In the genomic region with DNA sequence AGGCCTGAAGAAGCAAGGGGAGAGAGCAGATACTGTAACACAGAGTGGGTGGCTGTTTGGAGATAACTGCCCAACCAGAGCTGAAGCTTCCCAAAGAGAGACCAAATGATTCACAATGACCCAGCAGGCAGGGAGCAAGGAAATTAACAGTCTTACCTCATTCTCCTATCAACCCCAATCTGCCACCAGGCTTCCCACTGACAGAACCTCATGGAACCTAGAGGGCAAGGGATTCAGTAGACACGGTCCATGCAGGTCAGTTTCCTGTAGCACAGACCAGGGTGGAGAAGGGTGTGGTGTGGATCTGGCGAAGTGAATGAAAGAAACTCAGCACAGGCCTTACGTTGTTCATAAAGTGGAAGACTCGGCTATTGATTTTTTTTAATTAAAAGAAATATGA, we compare ENCODE assay signal across 17 cellular contexts.
DNase-seq lines count a peak whose midpoint lies in the region; ATAC-seq, FAIRE-seq and TF ChIP-seq lines count a peak whose summit lies in the region.
"Had no signal": no experiment of that assay in that cellular context is flagged by ENCODE, and none has a peak within 500 bp of the region (broad histone marks: within the 10 kb centered on the region; RNA-seq: fewer than 3 reads in every experiment).

No MANE protein-coding gene starts in this region.

- no peak overlapping the region for H3K4me3 Mint-ChIP-seq in CD8-positive, alpha-beta T cell

- H2BK12ac ChIP-seq in H1 (ENCODE audit: low read depth, low read length) = no peak overlapping the region

- H3K4me2 ChIP-seq in H1 (ENCODE audit: insufficient read depth in 1 of 2, low read depth in 2 of 2, low read length in 2 of 2) = no peak overlapping the region
- peak overlapping the region; percentile 72 for H3K4me2 ChIP-seq in HepG2 (ENCODE audit: low read depth, low read length)
- H3K4me2 ChIP-seq: PC-9 had no signal

- no peaks in the 10 kb centered on the region for H3K27me3 ChIP-seq in H1 (replicated peaks in 1 of 4; ENCODE audit: control insufficient read depth in 3 of 4, extremely low read depth in 1 of 4, insufficient read depth in 3 of 4, low read length in 3 of 4)
- no peaks in the 10 kb centered on the region for H3K27me3 ChIP-seq in HepG2 (ENCODE audit: control insufficient read depth in 1 of 2, insufficient read depth in 2 of 2, low read length in 2 of 2)
- no peaks in the 10 kb centered on the region for H3K27me3 ChIP-seq in SJCRH30
- H3K27me3 ChIP-seq in CD8-positive, alpha-beta T cell (ENCODE audit: insufficient read depth, low read length) = no peaks in the 10 kb centered on the region

- intact Hi-C loops in HepG2 (cut with micrococcal nuclease; ENCODE audit: unreplicated experiment) = no loop called here
- intact Hi-C loops in CD8-positive, alpha-beta T cell (cut with DNase I, micrococcal nuclease) = no loop called here

- H3K23ac ChIP-seq in H1 (ENCODE audit: insufficient read length) = no peak overlapping the region

- peak overlapping the region; percentile 92 for H2BK120ac ChIP-seq in H1 (replicated peaks; ENCODE audit: low read depth, low read length)

- no peak overlapping the region for H4K8ac ChIP-seq in H1 (ENCODE audit: extremely low read depth, insufficient read depth, low read length)

- no peak overlapping the region for H3K56ac ChIP-seq in H1 (replicated peaks; ENCODE audit: insufficient read length, low read depth, low read length)

- TF ChIP-seq EP300 in H1 (IDR thresholded peaks at IDR 0.05; ENCODE audit: borderline replicate concordance in 1 of 2, low read depth in 2 of 2, low read length in 2 of 2) (no peak), HepG2 (IDR thresholded peaks at IDR 0.05; ENCODE audit: low read depth in 2 of 2, low read length in 2 of 2) (no peak), HepG2 (CRISPR knock-in tag; IDR thresholded peaks at IDR 0.05; ENCODE audit: borderline replicate concordance) (no peak)

- no peak overlapping the region for H3K9ac ChIP-seq in H1 (replicated peaks in 1 of 4; ENCODE audit: extremely low read depth in 1 of 4, low read depth in 3 of 4, low read length in 3 of 4)
- H3K9ac ChIP-seq in HepG2 (ENCODE audit: insufficient read depth, low read depth, low read length) = peak overlapping the region; percentile 69

- H3K79me1 ChIP-seq in H1 (ENCODE audit: low read depth, low read length) = no peaks in the 10 kb centered on the region

- H2BK15ac ChIP-seq in H1 (ENCODE audit: low read length) = no peak overlapping the region

- no peaks in the 10 kb centered on the region for H3K9me3 Mint-ChIP-seq in CD8-positive, alpha-beta T cell

- TF ChIP-seq POLR2A in H1 (IDR thresholded peaks at IDR 0.05; ENCODE audit: control extremely low read depth in 1 of 2, low read depth in 2 of 2, low read length in 2 of 2) = no peak
- TF ChIP-seq POLR2A in HepG2 (IDR thresholded peaks at IDR 0.05; ENCODE audit: insufficient read depth in 1 of 2, low read depth in 2 of 2, low read length in 2 of 2) = no peak

- WGBS in H1 (ENCODE audit: extremely low coverage in 1 of 2, insufficient coverage in 1 of 2, insufficient read length in 1 of 2, insufficient replicate concordance in 2 of 2, low coverage in 1 of 2, low lambda C conversion rate in 2 of 2, missing lambda C conversion rate in 1 of 2), 2 experiments = 88% methylated on average over 4 of the region's 4 CpGs; no CpG with 5 or more reads in 1 of the 2 experiments
- 81% methylated on average over 4 of the region's 4 CpGs for WGBS in HepG2 (ENCODE audit: low lambda C conversion rate)

- H3K9me3 ChIP-seq in H1 (ENCODE audit: insufficient read depth in 2 of 2, low read depth in 1 of 2, low read length in 1 of 2) (0 out of 4 replicates have a peak, but pooled peaks cover 0 to 3% of the 10 kb centered on the region in 2 experiments), HepG2 (ENCODE audit: low read length) (no peaks in the 10 kb centered on the region), SJCRH30 (replicated peaks) (no peaks in the 10 kb centered on the region)
- no peaks in the 10 kb centered on the region for H3K9me3 ChIP-seq in CD8-positive, alpha-beta T cell (ENCODE audit: low read length)

- H4K91ac ChIP-seq in H1 (replicated peaks; ENCODE audit: insufficient read length, low read length) = no peak overlapping the region

- POLR2A ChIA-PET in H1 (lab: Charles Lee; ENCODE audit: partially characterized antibody) = no interaction called here
- POLR2A ChIA-PET in HepG2 (lab: Yijun Ruan, JAX) = interaction anchor here (0.6 to 4.2 kb wide), 10 partner anchors 61 to 756 kb away, joined by 4 to 25 read pairs (median 6); a partner anchor contains a TSS
- POLR2A ChIA-PET in CD8-positive, alpha-beta T cell (lab: Charles Lee) = no interaction called here

- H2BK20ac ChIP-seq in H1 (ENCODE audit: low read length) = no peak overlapping the region

- no peak overlapping the region for H4K5ac ChIP-seq in H1 (ENCODE audit: insufficient read length, low read depth, low read length)

- no peaks in the 10 kb centered on the region for H3K23me2 ChIP-seq in H1 (ENCODE audit: low read depth, low read length)

- no peak overlapping the region for H3K27ac ChIP-seq in H1 (ENCODE audit: low read depth, low read length)
- H3K27ac ChIP-seq in HepG2 (ENCODE audit: extremely low read length, insufficient read depth, low read length) = peak overlapping the region; percentile 91
- H3K27ac ChIP-seq in SJCRH30 = no peak overlapping the region
- no peak overlapping the region for H3K27ac ChIP-seq in CD8-positive, alpha-beta T cell (ENCODE audit: low read depth, low read length)
- H3K27ac ChIP-seq: PC-9, SK-N-MC had no signal

- H3K27ac Mint-ChIP-seq in CD8-positive, alpha-beta T cell = no peak overlapping the region

- no peak overlapping the region for H3K14ac ChIP-seq in H1 (ENCODE audit: insufficient read length)

- H3K4ac ChIP-seq in H1 (replicated peaks; ENCODE audit: insufficient read length, low read depth, low read length) = no peak overlapping the region

- H3K18ac ChIP-seq in H1 (ENCODE audit: extremely low read depth, low read length) = no peak overlapping the region

- H3K4me3 ChIP-seq in H1 (ENCODE audit: extremely low read depth in 1 of 4, insufficient read depth in 2 of 4, low read depth in 3 of 4, low read length in 4 of 4) (no peak overlapping the region), HepG2 (replicated peaks in 1 of 3; ENCODE audit: insufficient read depth in 1 of 3, low read depth in 2 of 3, low read length in 3 of 3) (no peak overlapping the region; a peak in 1 of 6 replicates), SJCRH30 (no peak overlapping the region)
- H3K4me3 ChIP-seq in CD8-positive, alpha-beta T cell (ENCODE audit: low read depth, low read length) = no peak overlapping the region
- H3K4me3 ChIP-seq: PC-9, SK-N-MC had no signal

- peaks cover 3% of the 10 kb centered on the region for H3K27me3 Mint-ChIP-seq in CD8-positive, alpha-beta T cell (ENCODE audit: low read depth)

- H3K36me3 Mint-ChIP-seq in CD8-positive, alpha-beta T cell = no peaks in the 10 kb centered on the region

- BruUV-seq in HepG2 (replicated peaks; lab: Mats Ljungman, UMichigan) = no TSS peak

- 0 out of 2 replicates have a peak overlapping the region, but pooled peaks have one; percentile 44 for H2BK5ac ChIP-seq in H1 (ENCODE audit: low read depth, low read length)

- no peaks in the 10 kb centered on the region for H3K79me2 ChIP-seq in H1 (ENCODE audit: control insufficient read depth in 1 of 2, insufficient read depth in 2 of 2, low read length in 2 of 2)
- peaks cover 49% of the 10 kb centered on the region for H3K79me2 ChIP-seq in HepG2 (ENCODE audit: insufficient read depth, low read length)

- in situ Hi-C loops in Caki2 (cut with HindIII; ENCODE audit: low pct_unique_long_range_greater_than_20kb, low sequenced_read_pairs) = no loop called here
- in situ Hi-C loops in HepG2 (cut with HindIII; ENCODE audit: extremely low pct_ligation_motif_present, low pct_unique_long_range_greater_than_20kb) = loop anchor here (5.0 to 25.0 kb wide), 3 partner anchors 64 to 244 kb away; no protein-coding TSS in a partner anchor

- CTCF ChIA-PET in H1 (lab: Charles Lee; ENCODE audit: partially characterized antibody) (interaction anchor here (1.0 to 6.2 kb wide), 8 partner anchors 9 to 328 kb away, joined by 3 to 38 read pairs (median 3); no protein-coding TSS in a partner anchor), HepG2 (lab: Yijun Ruan, JAX; ENCODE audit: low intra/inter-chr PET ratio, low total read pairs) (interaction anchor here (1.6 to 4.7 kb wide), 2 partner anchors 98 to 102 kb away, joined by 5 to 138 read pairs; no protein-coding TSS in a partner anchor)
- CTCF ChIA-PET in CD8-positive, alpha-beta T cell (lab: Charles Lee) = no interaction called here

- no peak for FAIRE-seq in H1 (lab: Jason Lieb, UNC)
- FAIRE-seq in HepG2 (lab: Jason Lieb, UNC) = no peak
- FAIRE-seq: GM12892, H54 had no signal

- no peak overlapping the region for H2AK5ac ChIP-seq in H1 (ENCODE audit: low read depth, low read length)

- no peaks in the 10 kb centered on the region for H3K36me3 ChIP-seq in H1 (ENCODE audit: control insufficient read depth in 2 of 4, insufficient read depth in 4 of 4, low read length in 3 of 4)
- H3K36me3 ChIP-seq in HepG2 (replicated peaks in 1 of 2; ENCODE audit: control insufficient read depth in 1 of 2, insufficient read depth in 2 of 2, low read length in 2 of 2) = no peaks in the 10 kb centered on the region
- H3K36me3 ChIP-seq in SJCRH30 = no peaks in the 10 kb centered on the region
- H3K36me3 ChIP-seq in CD8-positive, alpha-beta T cell (ENCODE audit: insufficient read depth, low read length) = no peaks in the 10 kb centered on the region

- H4K20me1 ChIP-seq in H1 (replicated peaks in 1 of 2; ENCODE audit: control insufficient read depth in 1 of 2, insufficient read depth in 2 of 2, low read length in 2 of 2) (no peaks in the 10 kb centered on the region), HepG2 (ENCODE audit: insufficient read depth, low read length) (no peaks in the 10 kb centered on the region)

- ATAC-seq in HepG2 = peak; percentile 50
- no peak for ATAC-seq in CD8-positive, alpha-beta T cell

- TF ChIP-seq RAD21 in H1 (IDR thresholded peaks at IDR 0.05 in 1 of 2, conservative IDR thresholded peaks at IDR 0.05 in 1 of 2; ENCODE audit: low read depth in 2 of 2, low read length in 2 of 2) (no peak), HepG2 (CRISPR knock-in tag; IDR thresholded peaks at IDR 0.05) (no peak)

- peaks cover 0 to 5% (median 1%) of the 10 kb centered on the region in 4 experiments; a peak in 4 of 7 replicates for H3K4me1 ChIP-seq in H1 (replicated peaks in 1 of 4; ENCODE audit: control insufficient read depth in 3 of 4, insufficient read depth in 4 of 4, low read length in 3 of 4)
- peaks cover 86% of the 10 kb centered on the region for H3K4me1 ChIP-seq in HepG2 (ENCODE audit: insufficient read depth, low read length)
- peaks cover 6% of the 10 kb centered on the region; the same call in 1 of the 2 replicates for H3K4me1 ChIP-seq in SJCRH30
- no peaks in the 10 kb centered on the region for H3K4me1 ChIP-seq in CD8-positive, alpha-beta T cell (ENCODE audit: insufficient read depth, low read length)

- H3K4me1 Mint-ChIP-seq in CD8-positive, alpha-beta T cell (ENCODE audit: low read depth) = no peaks in the 10 kb centered on the region

- TF ChIP-seq CTCF in H1 (IDR thresholded peaks at IDR 0.05; ENCODE audit: control extremely low read depth in 1 of 3, insufficient read depth in 1 of 3, low read depth in 1 of 3, low read length in 3 of 3) (no peak), HepG2 (CRISPR knock-in tag; IDR thresholded peaks at IDR 0.05) (no peak)
- TF ChIP-seq CTCF in CD8-positive, alpha-beta T cell (IDR thresholded peaks at IDR 0.05) = no peak

- DNase-seq in Caki2 (ENCODE audit: low read depth) (peak; percentile 24), NCI-H146 (lab: John Stamatoyannopoulos, UW) (peak; percentile 59), H1 (ENCODE audit: low read depth in 1 of 2, low spot score in 2 of 2) (no peak), HepG2 (ENCODE audit: low spot score) (peak; percentile 12), midbrain (lab: John Stamatoyannopoulos, UW) (no peak), SJCRH30 (no peak), H4 (ENCODE audit: low spot score) (no peak)
- no peak for DNase-seq in CD8-positive, alpha-beta T cell
- DNase-seq: C1 segment of cervical spinal cord, DMS53, IMR-90, NCI-H1417 treated with DMSO at 0.1 percent for 48 hours, NCI-H226, PC-9 had no signal

- H2AFZ ChIP-seq in H1 (ENCODE audit: low read length) = peak overlapping the region; percentile 16; the same call in 1 of the 2 replicates
- no peak overlapping the region for H2AFZ ChIP-seq in HepG2 (ENCODE audit: low read length)
- H2AFZ ChIP-seq: PC-9 had no signal

Comparison
In these comparisons a context has a peak if more than half of its experiments do, and no peak if none do; other contexts are left out.
1. DNase-seq: peak in Caki2 (single experiment), NCI-H146 (single experiment) and HepG2 (single experiment); none in H1 (0 of 2), midbrain (single experiment), SJCRH30 (0 of 2), CD8-positive, alpha-beta T cell (0 of 7) and H4 (single experiment).